9 cellular contexts compared by ENCODE assay signal in the genomic region with DNA sequence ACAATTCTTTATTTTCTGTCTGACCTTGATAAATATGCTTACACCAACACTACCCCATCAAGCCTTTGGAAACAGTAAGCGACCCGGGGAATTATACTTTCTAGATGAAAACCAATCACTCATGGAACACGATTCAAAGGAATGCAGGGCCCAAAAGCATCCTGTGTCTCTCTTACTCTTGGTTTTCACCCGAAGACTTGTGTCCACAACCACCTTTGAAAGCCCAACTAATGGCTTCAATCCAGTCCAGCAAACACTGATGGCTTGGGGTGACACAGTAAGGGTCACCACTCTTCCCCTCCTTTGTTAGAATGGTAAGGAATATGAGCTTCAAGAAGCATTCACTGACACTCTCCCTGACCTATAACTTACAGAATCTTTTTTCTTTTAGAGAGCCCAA. TPM values are rescaled to one million over a fixed set of nuclear protein-coding genes. Genes with fewer than 3 reads are reported as not detected.
DNase-seq lines count a peak whose midpoint lies in the region; ATAC-seq, FAIRE-seq and TF ChIP-seq lines count a peak whose summit lies in the region.
"Had no signal": no experiment of that assay in that cellular context is flagged by ENCODE, and none has a peak within 500 bp of the region (broad histone marks: within the 10 kb centered on the region; RNA-seq: fewer than 3 reads in every experiment).

No MANE protein-coding gene starts in this region.

- H2BK15ac ChIP-seq in mesendoderm (replicated peaks; ENCODE audit: low read depth) = no peak overlapping the region

- H3K9ac ChIP-seq in mesendoderm (ENCODE audit: low read length) = peak overlapping the region; percentile 39

- no peak for ATAC-seq in left lung

- H2BK5ac ChIP-seq in mesendoderm (ENCODE audit: low read length) = no peak overlapping the region

- H4K8ac ChIP-seq in mesendoderm (ENCODE audit: low read depth, low read length) = no peak overlapping the region

- no peak overlapping the region for H4K5ac ChIP-seq in mesendoderm (ENCODE audit: low read length)

- no peaks in the 10 kb centered on the region for H3K9me3 ChIP-seq in HAP-1
- no peaks in the 10 kb centered on the region for H3K9me3 ChIP-seq in left lung
- H3K9me3 ChIP-seq: SJSA1 had no signal

- DNase-seq in HAP-1 (ENCODE audit: low spot score in 2 of 2) = no peak
- no peak for DNase-seq in astrocyte of the cerebellum (ENCODE audit: low read depth)
- no peak for DNase-seq in mesendoderm
- no peak for DNase-seq in iPS-NIHi11 (ENCODE audit: low spot score)
- no peak for DNase-seq in left lung
- DNase-seq in frontal cortex (ENCODE audit: low spot score in 2 of 2) = no peak
- no peak for DNase-seq in DMS53 treated with DMSO at 0.1 percent for 48 hours (lab: John Stamatoyannopoulos, UW; ENCODE audit: unreplicated experiment)

- TF ChIP-seq CTCF in astrocyte of the cerebellum (IDR thresholded peaks at IDR 0.05; ENCODE audit: low read depth, low read length, missing control alignments) (no peak), left lung (IDR thresholded peaks at IDR 0.05) (no peak)

- no peaks in the 10 kb centered on the region for H3K27me3 ChIP-seq in ACC112 (ENCODE audit: insufficient read depth, low read length)
- H3K27me3 ChIP-seq in HAP-1 (ENCODE audit: low read depth) = no peaks in the 10 kb centered on the region
- no peaks in the 10 kb centered on the region for H3K27me3 ChIP-seq in mesendoderm (ENCODE audit: insufficient read depth, low read length, poor library complexity)
- no peaks in the 10 kb centered on the region for H3K27me3 ChIP-seq in left lung
- H3K27me3 ChIP-seq: SJSA1 had no signal

- no peaks in the 10 kb centered on the region for H3K79me1 ChIP-seq in mesendoderm (ENCODE audit: low read length)

- peak overlapping the region; percentile 9 for H2AFZ ChIP-seq in ACC112 (ENCODE audit: low read length, unreplicated experiment)

- no CpG with 5 or more reads among the region's 4 CpGs for WGBS in mesendoderm (ENCODE audit: extremely low coverage, insufficient coverage, low lambda C conversion rate)

- H3K36me3 ChIP-seq in ACC112 (ENCODE audit: insufficient read depth, low read length) = peaks cover 4% of the 10 kb centered on the region; the same call in 1 of the 2 replicates
- H3K36me3 ChIP-seq in HAP-1 (replicated peaks) = peaks cover 30% of the 10 kb centered on the region
- no peaks in the 10 kb centered on the region for H3K36me3 ChIP-seq in mesendoderm (ENCODE audit: control insufficient read depth, insufficient read depth, low read length)
- peaks cover 0 to 26% of the 10 kb centered on the region in 2 donors for H3K36me3 ChIP-seq in left lung
- H3K36me3 ChIP-seq: SJSA1 had no signal

- intact Hi-C loops in left lung (cut with DNase I) = no loop called here

- no peak overlapping the region for H2AK5ac ChIP-seq in mesendoderm (ENCODE audit: low read length)

- peaks cover 23% of the 10 kb centered on the region for H3K4me1 ChIP-seq in ACC112 (ENCODE audit: control insufficient read depth, insufficient read depth, low read length, unreplicated experiment)
- peaks cover 21% of the 10 kb centered on the region for H3K4me1 ChIP-seq in HAP-1
- H3K4me1 ChIP-seq in mesendoderm (ENCODE audit: control insufficient read depth, low read depth, low read length) = no peaks in the 10 kb centered on the region
- H3K4me1 ChIP-seq in left lung = peaks cover 9 to 31% of the 10 kb centered on the region in 2 donors

- no peak overlapping the region for H3K4ac ChIP-seq in mesendoderm (ENCODE audit: low read depth, low read length)

- H3K4me3 ChIP-seq in ACC112 (ENCODE audit: low read depth, low read length) = peak overlapping the region; percentile 92
- peak overlapping the region; percentile 57 for H3K4me3 ChIP-seq in HAP-1
- H3K4me3 ChIP-seq in astrocyte of the cerebellum (ENCODE audit: low read depth, low read length) = peak overlapping the region; percentile 74
- H3K4me3 ChIP-seq in mesendoderm (ENCODE audit: low read length) = no peak overlapping the region
- peak overlapping the region in 1 of 2 donors; percentile 68 for H3K4me3 ChIP-seq in left lung

- H3K18ac ChIP-seq in mesendoderm (ENCODE audit: low read length) = peak overlapping the region; percentile 56

- H3K27ac ChIP-seq in ACC112 (ENCODE audit: low read depth, low read length) (no peak overlapping the region), mesendoderm (ENCODE audit: low read depth, low read length) (no peak overlapping the region), left lung (no peak overlapping the region)

- H3K79me2 ChIP-seq in ACC112 (ENCODE audit: control insufficient read depth, insufficient read depth, low read length, unreplicated experiment) (peaks cover 20% of the 10 kb centered on the region), mesendoderm (ENCODE audit: control insufficient read depth, insufficient read depth, low read length) (peaks cover 3% of the 10 kb centered on the region)

- peak overlapping the region; percentile 9 for H3K4me2 ChIP-seq in mesendoderm (ENCODE audit: low read length)

- H2BK120ac ChIP-seq in mesendoderm (ENCODE audit: low read depth, low read length) = no peak overlapping the region

- in situ Hi-C loops in HAP-1 (cut with MboI; ENCODE audit: low sequenced_read_pairs) = no loop called here
- in situ Hi-C loops in astrocyte of the cerebellum (cut with HindIII; ENCODE audit: low sequenced_read_pairs) = no loop called here

- no peak overlapping the region for H3K23ac ChIP-seq in mesendoderm (ENCODE audit: low read length)

- no peak for FAIRE-seq in frontal cortex (lab: Jason Lieb, UNC)

- H3K56ac ChIP-seq in mesendoderm (ENCODE audit: low read length) = no peak overlapping the region

RNA-seq across cellular contexts. Expression of gene CBR4, which starts 1.6 kb away (rescaled TPM):
- 12.1 TPM for polyA plus RNA-seq in mesendoderm (2013, experiment 1 of 2)
- polyA plus RNA-seq in mesendoderm (2013, experiment 2 of 2) = 12.3 TPM
- total RNA-seq in left lung (10 to 100 TPM; 17.6 to 18.1 TPM), frontal cortex (34.2 TPM)
